ENCODE assay signal across 8 cellular contexts in genomic region chr4:13546855-13547562, GRCh38. TPM values are rescaled to one million over a fixed set of nuclear protein-coding genes. Genes with fewer than 3 reads are reported as not detected.
A peak's percentile ranks its signal among the peaks of the same experiment; 100 is the strongest.
DNase-seq lines count a peak whose midpoint lies in the region; ATAC-seq lines count a peak whose summit lies in the region.

No MANE protein-coding gene starts in this region.

- CTCF ChIA-PET in activated CD4-positive, alpha-beta T cell treated with anti-CD3 and anti-CD28 coated beads, Interleukin-2, amount 10 ng/mL, durations not matched to agents 7 days and 5 days (lab: Charles Lee) = no interaction called here

- H3K9me3 Mint-ChIP-seq in activated CD4-positive, alpha-beta T cell treated with anti-CD3 and anti-CD28 coated beads, Interleukin-2, amount 10 ng/mL, durations not matched to agents 7 days and 5 days = peaks cover 3% of the 10 kb centered on the region
- H3K9me3 Mint-ChIP-seq in T-helper 1 cell treated with Interleukin-12 subunit alpha and Interleukin-12 subunit beta and Interleukin-4 antibody, amounts not matched to agents 30 μg/mL and 1 μg/mL, for 36 hours = peaks cover 4% of the 10 kb centered on the region
- H3K9me3 Mint-ChIP-seq in stimulated activated effector memory CD8-positive, alpha-beta T cell treated with anti-CD3 and anti-CD28 coated beads, Interleukin-12 subunit alpha, Interleukin-12 subunit beta, amount 100 ng/mL, for 72 hours = no peaks in the 10 kb centered on the region

- H3K36me3 Mint-ChIP-seq in activated CD4-positive, alpha-beta T cell treated with anti-CD3 and anti-CD28 coated beads, Interleukin-2, amount 10 ng/mL, durations not matched to agents 7 days and 5 days (ENCODE audit: low read depth) = peaks cover 10% of the 10 kb centered on the region
- H3K36me3 Mint-ChIP-seq in T-helper 1 cell treated with Interleukin-12 subunit alpha and Interleukin-12 subunit beta and Interleukin-4 antibody, amounts not matched to agents 30 μg/mL and 1 μg/mL, for 36 hours (ENCODE audit: low read depth) = peaks cover 8% of the 10 kb centered on the region
- peaks cover 16% of the 10 kb centered on the region for H3K36me3 Mint-ChIP-seq in stimulated activated effector memory CD8-positive, alpha-beta T cell treated with anti-CD3 and anti-CD28 coated beads, Interleukin-12 subunit alpha, Interleukin-12 subunit beta, amount 100 ng/mL, for 72 hours

- no peaks in the 10 kb centered on the region for H3K9me3 ChIP-seq in iPS DF 6.9 (ENCODE audit: control insufficient read depth, insufficient read depth, low read length)

- H3K27me3 Mint-ChIP-seq in activated CD4-positive, alpha-beta T cell treated with anti-CD3 and anti-CD28 coated beads, Interleukin-2, amount 10 ng/mL, durations not matched to agents 7 days and 5 days = peaks cover 69% of the 10 kb centered on the region
- peaks cover 75% of the 10 kb centered on the region for H3K27me3 Mint-ChIP-seq in T-helper 1 cell treated with Interleukin-12 subunit alpha and Interleukin-12 subunit beta and Interleukin-4 antibody, amounts not matched to agents 30 μg/mL and 1 μg/mL, for 36 hours (ENCODE audit: low read depth)

- H3K27ac ChIP-seq in iPS DF 6.9 (ENCODE audit: low read length) = no peak overlapping the region

- H3K4me3 Mint-ChIP-seq in activated CD4-positive, alpha-beta T cell treated with anti-CD3 and anti-CD28 coated beads, Interleukin-2, amount 10 ng/mL, durations not matched to agents 7 days and 5 days = peak overlapping the region; percentile 69
- H3K4me3 Mint-ChIP-seq in T-helper 1 cell treated with Interleukin-12 subunit alpha and Interleukin-12 subunit beta and Interleukin-4 antibody, amounts not matched to agents 30 μg/mL and 1 μg/mL, for 36 hours = peak overlapping the region; percentile 73
- peak overlapping the region; percentile 76 for H3K4me3 Mint-ChIP-seq in stimulated activated effector memory CD8-positive, alpha-beta T cell treated with anti-CD3 and anti-CD28 coated beads, Interleukin-12 subunit alpha, Interleukin-12 subunit beta, amount 100 ng/mL, for 72 hours

- DNase-seq in activated CD4-positive, alpha-beta T cell treated with anti-CD3 and anti-CD28 coated beads, Interleukin-2, amount 10 ng/mL, durations not matched to agents 7 days and 5 days = no peak
- DNase-seq in activated CD4-positive, alpha-beta T cell treated with anti-CD3 and anti-CD28 coated beads, Interleukin-2, amount 50 U/mL, for 1 hour = no peak
- DNase-seq in iPS DF 6.9 (ENCODE audit: low read depth, low spot score) (no peak), GOT3 (lab: John Stamatoyannopoulos, UW) (no peak), amniotic stem cell (lab: John Stamatoyannopoulos, UW) (no peak)
- DNase-seq in stimulated activated effector memory CD8-positive, alpha-beta T cell treated with anti-CD3 and anti-CD28 coated beads, Interleukin-12 subunit alpha, Interleukin-12 subunit beta, amount 100 ng/mL, for 72 hours (ENCODE audit: low spot score in 2 of 2) = no peak

- ATAC-seq in stimulated activated effector memory CD8-positive, alpha-beta T cell treated with anti-CD3 and anti-CD28 coated beads, Interleukin-12 subunit alpha, Interleukin-12 subunit beta, amount 100 ng/mL, for 72 hours = no peak
- no peak for ATAC-seq in HG03139 (IDR thresholded peaks at IDR 0.05; ENCODE audit: unreplicated experiment)

- H3K27ac Mint-ChIP-seq in activated CD4-positive, alpha-beta T cell treated with anti-CD3 and anti-CD28 coated beads, Interleukin-2, amount 10 ng/mL, durations not matched to agents 7 days and 5 days = peak overlapping the region; percentile 82
- H3K27ac Mint-ChIP-seq in T-helper 1 cell treated with Interleukin-12 subunit alpha and Interleukin-12 subunit beta and Interleukin-4 antibody, amounts not matched to agents 30 μg/mL and 1 μg/mL, for 36 hours = peak overlapping the region; percentile 72
- H3K27ac Mint-ChIP-seq in stimulated activated effector memory CD8-positive, alpha-beta T cell treated with anti-CD3 and anti-CD28 coated beads, Interleukin-12 subunit alpha, Interleukin-12 subunit beta, amount 100 ng/mL, for 72 hours = peak overlapping the region; percentile 60

- H3K27me3 ChIP-seq in iPS DF 6.9 (ENCODE audit: control insufficient read depth, insufficient read depth, low read length) = peaks cover 47% of the 10 kb centered on the region

- no peaks in the 10 kb centered on the region for H3K36me3 ChIP-seq in iPS DF 6.9 (ENCODE audit: control insufficient read depth, insufficient read depth, low read length)

- POLR2A ChIA-PET in activated CD4-positive, alpha-beta T cell treated with anti-CD3 and anti-CD28 coated beads, Interleukin-2, amount 10 ng/mL, durations not matched to agents 7 days and 5 days (lab: Charles Lee) = no interaction called here

- no CpG with 5 or more reads among the region's 62 CpGs for WGBS in iPS DF 6.9 (ENCODE audit: insufficient coverage, insufficient read length)

- H3K4me1 Mint-ChIP-seq in activated CD4-positive, alpha-beta T cell treated with anti-CD3 and anti-CD28 coated beads, Interleukin-2, amount 10 ng/mL, durations not matched to agents 7 days and 5 days = peaks cover 35% of the 10 kb centered on the region
- H3K4me1 Mint-ChIP-seq in T-helper 1 cell treated with Interleukin-12 subunit alpha and Interleukin-12 subunit beta and Interleukin-4 antibody, amounts not matched to agents 30 μg/mL and 1 μg/mL, for 36 hours (ENCODE audit: low read depth) = peaks cover 29% of the 10 kb centered on the region
- peaks cover 38% of the 10 kb centered on the region for H3K4me1 Mint-ChIP-seq in stimulated activated effector memory CD8-positive, alpha-beta T cell treated with anti-CD3 and anti-CD28 coated beads, Interleukin-12 subunit alpha, Interleukin-12 subunit beta, amount 100 ng/mL, for 72 hours

- peaks cover 11% of the 10 kb centered on the region for H3K4me1 ChIP-seq in iPS DF 6.9 (ENCODE audit: control insufficient read depth, insufficient read depth, low read length)

- H3K4me3 ChIP-seq in iPS DF 6.9 (ENCODE audit: low read length) = peak overlapping the region; percentile 60; the same call in 1 of the 2 replicates

RNA-seq across cellular contexts. Expression of gene NKX3-2, which starts 2.7 kb away (rescaled TPM):
- not detected for total RNA-seq in activated CD4-positive, alpha-beta T cell treated with anti-CD3 and anti-CD28 coated beads, Interleukin-2, amount 10 ng/mL, durations not matched to agents 7 days and 5 days
